10 cellular contexts compared by ENCODE assay signal in genomic region chr7:130838738-130839137, GRCh38.
DNase-seq lines count a peak whose midpoint lies in the region; ATAC-seq and TF ChIP-seq lines count a peak whose summit lies in the region.
"Had no signal": no experiment of that assay in that cellular context is flagged by ENCODE, and none has a peak within 500 bp of the region (broad histone marks: within the 10 kb centered on the region; RNA-seq: fewer than 3 reads in every experiment).

No MANE protein-coding gene starts in this region.

- H3K4me1 ChIP-seq in Panc1 (ENCODE audit: control insufficient read depth, insufficient read depth, low read length) = peaks cover 3% of the 10 kb centered on the region; the same call in 1 of the 2 replicates

- in situ Hi-C loops in Panc1 (cut with HindIII; ENCODE audit: low pct_unique_long_range_greater_than_20kb, low sequenced_read_pairs) = no loop called here

- H3K27ac ChIP-seq in Panc1 (ENCODE audit: low read length) = no peak overlapping the region

- CTCF ChIA-PET in Panc1 (lab: Charles Lee) = no interaction called here

- peak; percentile 40 for DNase-seq in stimulated activated CD4-positive, alpha-beta T cell treated with anti-CD3 and anti-CD28 coated beads, Interleukin-1b, Interleukin-23, amount 100 ng/mL, for 48 hours
- DNase-seq in stimulated activated CD4-positive, alpha-beta T cell treated with anti-CD3 and anti-CD28 coated beads, Interleukin-4, amount 100 ng/mL, for 4 hours = no peak
- DNase-seq in Panc1 (ENCODE audit: low read depth, low spot score) (peak; percentile 92), fibroblast of mammary gland (ENCODE audit: low read depth) (peak; percentile 99), DMS53 treated with DMSO at 0.1 percent for 48 hours (lab: John Stamatoyannopoulos, UW; ENCODE audit: unreplicated experiment) (no peak), mesenteric fat pad (ENCODE audit: low spot score) (no peak), GF-D8 (lab: John Stamatoyannopoulos, UW) (no peak)
- DNase-seq: activated CD8-positive, alpha-beta memory T cell treated with anti-CD3 and anti-CD28 coated beads, Interleukin-2, amount 50 U/mL, for 48 hours; Right ventricle myocardium superior had no signal

- no peaks in the 10 kb centered on the region for H3K27me3 ChIP-seq in Panc1 (ENCODE audit: control insufficient read depth, insufficient read depth, low read length)

- peak; percentile 75 for ATAC-seq in Panc1
- no peak for ATAC-seq in GM21390 (IDR thresholded peaks at IDR 0.05; ENCODE audit: unreplicated experiment)

- H3K9me3 ChIP-seq in Panc1 (ENCODE audit: control insufficient read depth, insufficient read depth, low read depth, low read length) = no peaks in the 10 kb centered on the region

- TF ChIP-seq CTCF in Panc1 (IDR thresholded peaks at IDR 0.05) (no peak), fibroblast of mammary gland (conservative IDR thresholded peaks at IDR 0.05; ENCODE audit: control insufficient read depth, insufficient read depth, low read depth, low read length) (no peak)

- H3K36me3 ChIP-seq in Panc1 (ENCODE audit: control insufficient read depth, insufficient read depth, low read length) = no peaks in the 10 kb centered on the region

- POLR2A ChIA-PET in Panc1 (lab: Charles Lee) = no interaction called here

- BruUV-seq in Panc1 (replicated peaks; lab: Mats Ljungman, UMichigan) = no TSS peak

- intact Hi-C loops in Panc1 (cut with micrococcal nuclease; ENCODE audit: unreplicated experiment) = loop anchor here (10.0 kb wide), 2 partner anchors 104 to 594 kb away; partner anchors contain the start of gene KLF14

- H3K4me3 ChIP-seq in Panc1 (ENCODE audit: low read depth in 2 of 2, low read length in 2 of 2) (no peak overlapping the region), fibroblast of mammary gland (ENCODE audit: control insufficient read depth, low read depth, low read length) (no peak overlapping the region)

Comparison
In these comparisons a context has a peak if more than half of its experiments do, and no peak if none do; other contexts are left out.
1. DNase-seq: peak in stimulated activated CD4-positive, alpha-beta T cell treated with anti-CD3 and anti-CD28 coated beads, Interleukin-1b, Interleukin-23, amount 100 ng/mL, for 48 hours (single experiment), Panc1 (single experiment) and fibroblast of mammary gland (single experiment); none in stimulated activated CD4-positive, alpha-beta T cell treated with anti-CD3 and anti-CD28 coated beads, Interleukin-4, amount 100 ng/mL, for 4 hours (0 of 2), DMS53 treated with DMSO at 0.1 percent for 48 hours (single experiment), mesenteric fat pad (single experiment) and GF-D8 (single experiment).